17 cellular contexts compared by ENCODE assay signal in genomic region chr5:178544166-178544834, GRCh38. TPM values are rescaled to one million over a fixed set of nuclear protein-coding genes. Genes with fewer than 3 reads are reported as not detected.
"Had no signal": no experiment of that assay in that cellular context is flagged by ENCODE, and none has a peak within 500 bp of the region (broad histone marks: within the 10 kb centered on the region; RNA-seq: fewer than 3 reads in every experiment).

No MANE protein-coding gene starts in this region.

- H3K4me3 ChIP-seq: tibial artery had no signal

- ATAC-seq: activated CD8-positive, alpha-beta T cell treated with anti-CD3 and anti-CD28 coated beads, Interleukin-2, amount 10 ng/mL, durations not matched to agents 7 days and 5 days; activated T-helper 17 cell treated with anti-CD3 and anti-CD28 coated beads, Interleukin-2, amount 50 U/mL, for 72 hours had no signal

- H3K4me1 ChIP-seq: tibial artery had no signal

- H3K27ac ChIP-seq: tibial artery had no signal

- DNase-seq: activated CD4-positive, alpha-beta T cell treated with anti-CD3 and anti-CD28 coated beads for 1 hour; activated CD4-positive, alpha-beta T cell treated with anti-CD3 and anti-CD28 coated beads, Interleukin-2, amount 50 U/mL, for 1 hour; activated CD8-positive, alpha-beta T cell treated with anti-CD3 and anti-CD28 coated beads, Interleukin-2, amount 10 ng/mL, durations not matched to agents 7 days and 5 days; activated naive CD4-positive, alpha-beta T cell treated with anti-CD3 and anti-CD28 coated beads for 36 hours; activated naive CD8-positive, alpha-beta T cell treated with anti-CD3 and anti-CD28 coated beads, Interleukin-2, amount 10 ng/mL, durations not matched to agents 7 days and 5 days; amniotic stem cell; cortex of kidney; kidney glomerular epithelial cell; nephron progenitor cell; stimulated activated CD4-positive, alpha-beta T cell treated with anti-CD3 and anti-CD28 coated beads, Interleukin-12 subunit alpha, Interleukin-12 subunit beta, amount 100 ng/mL, for 4 hours; stimulated activated CD4-positive, alpha-beta T cell treated with anti-CD3 and anti-CD28 coated beads, Interleukin-4, amount 100 ng/mL, for 4 hours; T-helper 9 cell; tibial artery had no signal

- H3K9me3 ChIP-seq: tibial artery had no signal

RNA-seq across cellular contexts. Expression of gene COL23A1, which starts 45.9 kb away (rescaled TPM):
- total RNA-seq: epithelial cell of proximal tubule; fibroblast of villous mesenchyme; T-helper 1 cell treated with Interleukin-12 subunit alpha and Interleukin-12 subunit beta and Interleukin-4 antibody, amounts not matched to agents 30 ng/mL and 1 ng/mL, for 36 hours had no signal
